9 cellular contexts compared by ENCODE assay signal in the genomic region with DNA sequence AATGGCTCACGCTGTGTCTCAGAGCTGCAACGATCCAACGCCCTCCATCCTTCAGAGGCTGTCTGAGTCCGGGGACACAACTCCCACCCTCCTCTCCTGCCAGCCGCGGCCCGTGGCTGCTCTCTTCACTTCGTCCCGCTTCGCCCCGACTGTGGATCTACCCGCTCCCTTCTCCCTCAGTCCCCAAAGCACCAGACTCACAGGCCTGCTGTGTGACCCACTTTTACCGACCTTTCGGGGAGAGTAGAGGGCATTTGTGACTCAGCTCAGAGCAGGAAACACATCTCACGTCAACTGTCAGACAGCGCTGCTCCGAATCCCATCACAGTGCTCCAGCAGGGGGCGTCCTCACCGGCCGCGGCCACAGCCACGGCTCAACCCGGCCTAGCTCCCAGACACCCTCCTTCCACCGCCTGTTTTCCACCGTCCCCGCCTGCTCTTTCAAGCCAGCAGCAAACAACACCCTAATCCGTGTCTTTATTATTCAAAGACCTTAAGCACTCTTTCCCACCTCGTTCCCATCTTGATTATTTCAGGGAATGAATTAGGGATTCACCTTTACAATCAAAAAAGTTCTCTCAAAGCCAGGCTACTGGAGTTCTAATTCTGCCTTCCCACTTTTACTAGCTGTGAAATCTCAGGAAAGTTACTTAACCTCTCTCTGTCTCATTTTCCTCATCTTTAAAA. TPM values are rescaled to one million over a fixed set of nuclear protein-coding genes. Genes with fewer than 3 reads are reported as not detected.
DNase-seq lines count a peak whose midpoint lies in the region; ATAC-seq, FAIRE-seq and TF ChIP-seq lines count a peak whose summit lies in the region.
"Had no signal": no experiment of that assay in that cellular context is flagged by ENCODE, and none has a peak within 500 bp of the region (broad histone marks: within the 10 kb centered on the region; RNA-seq: fewer than 3 reads in every experiment).

No MANE protein-coding gene starts in this region.

- DNase-seq in CD4-positive, CD25-positive, alpha-beta regulatory T cell: peak; percentile 69 to 95 (median 77)
- DNase-seq in GM20000 (ENCODE audit: low spot score) (peak; percentile 91), M059J (ENCODE audit: low read depth) (peak; percentile 76), UCSD-AML1 (lab: John Stamatoyannopoulos, UW; ENCODE audit: unreplicated experiment) (peak; percentile 72), K562 (ENCODE audit: extremely low read depth in 1 of 4, low spot score in 3 of 4) (peak; percentile 90 to 92 (median 91)), skeletal muscle cell (ENCODE audit: low read depth) (peak; percentile 34), NCI-H1436 (lab: John Stamatoyannopoulos, UW) (no peak)

- H3K9ac ChIP-seq in K562 (ENCODE audit: insufficient read depth in 1 of 2, low read depth in 2 of 2, low read length in 2 of 2): peak overlapping the region; percentile 49 to 66
- H3K9ac ChIP-seq in iPS-15b (ENCODE audit: low read depth, low read length): no peak overlapping the region

- H3K79me2 ChIP-seq in K562 (ENCODE audit: control insufficient read depth, insufficient read depth, low read length): no peaks in the 10 kb centered on the region

- H3K4me1 ChIP-seq in CD4-positive, CD25-positive, alpha-beta regulatory T cell (ENCODE audit: control insufficient read depth, insufficient read depth, low read length, poor library complexity, severe bottlenecking): peaks cover 53% of the 10 kb centered on the region
- peaks cover 14 to 20% of the 10 kb centered on the region in 2 experiments; a peak in 4 of 5 replicates for H3K4me1 ChIP-seq in K562 (replicated peaks in 1 of 2; ENCODE audit: control insufficient read depth in 2 of 2, insufficient read depth in 2 of 2, low read length in 2 of 2)
- H3K4me1 ChIP-seq in iPS-15b (ENCODE audit: control insufficient read depth, insufficient read depth, low read length): peaks cover 13% of the 10 kb centered on the region

- H3K27me3 Mint-ChIP-seq in CD4-positive, CD25-positive, alpha-beta regulatory T cell: peaks cover 5% of the 10 kb centered on the region

- peak overlapping the region; percentile 75 to 96 (median 88) for H3K4me3 Mint-ChIP-seq in CD4-positive, CD25-positive, alpha-beta regulatory T cell

- H3K4me3 ChIP-seq in CD4-positive, CD25-positive, alpha-beta regulatory T cell (ENCODE audit: low read depth, low read length): peak overlapping the region; percentile 88
- no peak overlapping the region for H3K4me3 ChIP-seq in K562
- H3K4me3 ChIP-seq in iPS-15b (ENCODE audit: low read depth, low read length): peak overlapping the region; percentile 48
- no peak overlapping the region for H3K4me3 ChIP-seq in skeletal muscle cell (ENCODE audit: low read depth, low read length)

- TF ChIP-seq POLR2A in K562 (conservative IDR thresholded peaks at IDR 0.05): 0 out of 2 replicates have a peak, but pooled peaks have one; percentile 19

- peaks cover 3% of the 10 kb centered on the region for H3K36me3 Mint-ChIP-seq in CD4-positive, CD25-positive, alpha-beta regulatory T cell

- CTCF ChIA-PET in K562 (lab: Yijun Ruan, JAX; ENCODE audit: low intra/inter-chr PET ratio): interaction anchor here (0.6 to 0.9 kb wide), 3 partner anchors 78 to 125 kb away, joined by 3 to 4 read pairs (median 3); no protein-coding TSS in a partner anchor

- BruUV-seq in K562 (replicated peaks; lab: Mats Ljungman, UMichigan): no TSS peak

- H3K9me1 ChIP-seq in K562 (ENCODE audit: control insufficient read depth, insufficient read depth, low read length): no peaks in the 10 kb centered on the region

- 12% methylated on average over 24 of the region's 28 CpGs for WGBS in K562 (ENCODE audit: insufficient coverage, low coverage, missing lambda C conversion rate)

- peak; percentile 42 to 61 for TF ChIP-seq RAD21 in K562 (CRISPR knock-in tag; conservative IDR thresholded peaks at IDR 0.05 in 1 of 2, IDR thresholded peaks at IDR 0.05 in 1 of 2)

- no peaks in the 10 kb centered on the region for H3K27me3 ChIP-seq in CD4-positive, CD25-positive, alpha-beta regulatory T cell (ENCODE audit: control insufficient read depth, insufficient read depth, low read length)
- H3K27me3 ChIP-seq in K562 (ENCODE audit: control insufficient read depth in 2 of 2, insufficient read depth in 2 of 2, low read length in 2 of 2): no peaks in the 10 kb centered on the region
- H3K27me3 ChIP-seq in iPS-15b (ENCODE audit: control insufficient read depth, insufficient read depth, low read length): peaks cover 5% of the 10 kb centered on the region

- H3K36me3 ChIP-seq in CD4-positive, CD25-positive, alpha-beta regulatory T cell (ENCODE audit: control insufficient read depth, insufficient read depth, low read length): no peaks in the 10 kb centered on the region
- no peaks in the 10 kb centered on the region for H3K36me3 ChIP-seq in K562 (ENCODE audit: control insufficient read depth, insufficient read depth, low read length)
- no peaks in the 10 kb centered on the region for H3K36me3 ChIP-seq in iPS-15b (ENCODE audit: control insufficient read depth, insufficient read depth, low read length)

- FAIRE-seq in K562 (lab: Jason Lieb, UNC): peak; percentile 96

- no peaks in the 10 kb centered on the region for H4K20me1 ChIP-seq in K562 (replicated peaks; ENCODE audit: control insufficient read depth, insufficient read depth, low read length)

- POLR2A ChIA-PET in K562 (lab: Yijun Ruan, JAX): interaction anchor here (0.6 to 1.9 kb wide), 11 partner anchors 12 to 108 kb away, joined by 3 to 12 read pairs (median 4); no protein-coding TSS in a partner anchor

- H3K27ac ChIP-seq in CD4-positive, CD25-positive, alpha-beta regulatory T cell (ENCODE audit: insufficient read depth, low read length, poor library complexity, severe bottlenecking): peak overlapping the region; percentile 92
- H3K27ac ChIP-seq in K562 (ENCODE audit: extremely low read depth, low read depth, low read length): peak overlapping the region; percentile 35; the same call in 1 of the 3 replicates

- H3K9me3 ChIP-seq in CD4-positive, CD25-positive, alpha-beta regulatory T cell (ENCODE audit: control insufficient read depth in 2 of 2, low read length in 2 of 2): no peaks in the 10 kb centered on the region
- no peaks in the 10 kb centered on the region for H3K9me3 ChIP-seq in K562 (replicated peaks; ENCODE audit: control insufficient read depth, insufficient read depth, low read depth, low read length)
- H3K9me3 ChIP-seq in iPS-15b (ENCODE audit: control insufficient read depth, insufficient read depth, low read length): no peaks in the 10 kb centered on the region

- peak overlapping the region; percentile 57 for H3K4me2 ChIP-seq in K562 (ENCODE audit: insufficient read depth, low read length)

- H3K9me3 Mint-ChIP-seq in CD4-positive, CD25-positive, alpha-beta regulatory T cell: no peaks in the 10 kb centered on the region

- in situ Hi-C loops in K562 (cut with MboI): no loop called here

- peak; percentile 54; the same call in 1 of the 2 replicates for TF ChIP-seq EP300 in K562 (IDR thresholded peaks at IDR 0.05; ENCODE audit: low read length)

- peak overlapping the region; percentile 97 to 100 (median 98) for H3K27ac Mint-ChIP-seq in CD4-positive, CD25-positive, alpha-beta regulatory T cell

- TF ChIP-seq CTCF in GM20000 (IDR thresholded peaks at IDR 0.05; ENCODE audit: extremely low read depth, missing control alignments) (peak; percentile 96), K562 (IDR thresholded peaks at IDR 0.05 in 2 of 3, conservative IDR thresholded peaks at IDR 0.05 in 1 of 3; ENCODE audit: insufficient read depth in 2 of 3, low read depth in 1 of 3, low read length in 3 of 3) (peak; percentile 87 to 95 (median 90))

- peaks cover 12 to 63% (median 35%) of the 10 kb centered on the region in 4 donors for H3K4me1 Mint-ChIP-seq in CD4-positive, CD25-positive, alpha-beta regulatory T cell

- intact Hi-C loops in K562 (cut with micrococcal nuclease): loop anchor here (5.0 kb wide), 2 partner anchors 78 to 168 kb away; no protein-coding TSS in a partner anchor

- H2AFZ ChIP-seq in K562 (ENCODE audit: low read depth, low read length): peak overlapping the region; percentile 92

- peak; percentile 79 to 85 for ATAC-seq in CD4-positive, CD25-positive, alpha-beta regulatory T cell (ENCODE audit: low read depth in 2 of 2)
- peak; percentile 99 for ATAC-seq in K562

RNA-seq across cellular contexts. Expression of gene AQP2, which starts 5.0 kb away (rescaled TPM):
- not detected for total RNA-seq in CD4-positive, CD25-positive, alpha-beta regulatory T cell
- polyA plus RNA-seq in CD4-positive, CD25-positive, alpha-beta regulatory T cell: not detected
- total RNA-seq in M059J (2014; rRNA removed; shearing (Covaris generic)): not detected in 2 replicates
- not detected in 2 replicates for total RNA-seq in K562 (2011; cell fraction: chromatin; rRNA removed; ENCODE audit: low replicate concordance)
- total RNA-seq in K562 (2011; cell fraction: nucleolus; rRNA removed): not detected in 2 replicates
- total RNA-seq in K562 (2011; cell fraction: nucleoplasm; rRNA removed): not detected in 2 replicates
- total RNA-seq in K562 (2014; rRNA removed) (not detected in 2 replicates), K562 (2014; rRNA removed; fragmentation: Illumina TruSeq; extraction: Trizol) (not detected in 2 replicates), K562 (2015; rRNA removed; fragmentation: Illumina TruSeq; extraction: Trizol) (not detected in 2 replicates), K562 (2021) (not detected in 2 replicates)
- polyA plus RNA-seq in K562 (2011; rRNA removed) (not detected in 2 replicates), K562 (2014; fragmentation: Illumina TruSeq; extraction: Trizol) (not detected in 2 replicates), K562 (2014; fragmentation: Nextera tagmentation; extraction: Ambion mirVana) (not detected), K562 (2014; rRNA removed) (not detected in 2 replicates)
- not detected in 2 replicates for polyA plus RNA-seq in K562 (2011; cell fraction: cytosol; rRNA removed)
- polyA plus RNA-seq in K562 (2011; cell fraction: nucleus; rRNA removed): not detected in 2 replicates
- not detected in 2 replicates for polyA plus RNA-seq in K562 (2012)
- polyA minus RNA-seq in K562 (2011; rRNA and poly(A)+ RNA removed): not detected in 2 replicates
- not detected in 2 replicates for polyA minus RNA-seq in K562 (2011; cell fraction: cytosol; rRNA and poly(A)+ RNA removed)
- polyA minus RNA-seq in K562 (2011; cell fraction: nucleus; rRNA and poly(A)+ RNA removed): not detected in 2 replicates
- total RNA-seq: T-helper 1 cell treated with Interleukin-12 subunit alpha and Interleukin-12 subunit beta and Interleukin-4 antibody, amounts not matched to agents 30 ng/mL and 1 ng/mL, for 36 hours had no signal

RNA-seq across cellular contexts. Expression of gene AQP5, which starts 16.1 kb away (rescaled TPM):
- total RNA-seq in CD4-positive, CD25-positive, alpha-beta regulatory T cell: not detected
- not detected for polyA plus RNA-seq in CD4-positive, CD25-positive, alpha-beta regulatory T cell
- 0.25 and 0.27 TPM in 2 replicates for total RNA-seq in M059J (2014; rRNA removed; shearing (Covaris generic))
- not detected in 2 replicates for total RNA-seq in K562 (2011; cell fraction: chromatin; rRNA removed; ENCODE audit: low replicate concordance)
- total RNA-seq in K562 (2011; cell fraction: nucleolus; rRNA removed): not detected in 2 replicates
- total RNA-seq in K562 (2011; cell fraction: nucleoplasm; rRNA removed): not detected in 2 replicates
- total RNA-seq in K562 (2014; rRNA removed): not detected in 2 replicates
- not detected in 2 replicates for total RNA-seq in K562 (2014; rRNA removed; fragmentation: Illumina TruSeq; extraction: Trizol)
- not detected in 2 replicates for total RNA-seq in K562 (2015; rRNA removed; fragmentation: Illumina TruSeq; extraction: Trizol)
- not detected in 2 replicates for total RNA-seq in K562 (2021)
- polyA plus RNA-seq in K562 (2011; rRNA removed): not detected in 2 replicates
- not detected in 2 replicates for polyA plus RNA-seq in K562 (2011; cell fraction: cytosol; rRNA removed)
- not detected in 2 replicates for polyA plus RNA-seq in K562 (2011; cell fraction: nucleus; rRNA removed)
- polyA plus RNA-seq in K562 (2012): not detected in 2 replicates
- not detected in 2 replicates for polyA plus RNA-seq in K562 (2014; fragmentation: Illumina TruSeq; extraction: Trizol)
- polyA plus RNA-seq in K562 (2014; fragmentation: Nextera tagmentation; extraction: Ambion mirVana): not detected
- polyA plus RNA-seq in K562 (2014; rRNA removed): not detected in 2 replicates
- not detected in 2 replicates for polyA minus RNA-seq in K562 (2011; rRNA and poly(A)+ RNA removed)
- not detected in 2 replicates for polyA minus RNA-seq in K562 (2011; cell fraction: cytosol; rRNA and poly(A)+ RNA removed)
- polyA minus RNA-seq in K562 (2011; cell fraction: nucleus; rRNA and poly(A)+ RNA removed): not detected in 2 replicates
- total RNA-seq: T-helper 1 cell treated with Interleukin-12 subunit alpha and Interleukin-12 subunit beta and Interleukin-4 antibody, amounts not matched to agents 30 ng/mL and 1 ng/mL, for 36 hours had no signal

RNA-seq across cellular contexts. Expression of gene AQP6, which starts 27.2 kb away (rescaled TPM):
- total RNA-seq in CD4-positive, CD25-positive, alpha-beta regulatory T cell: not detected
- polyA plus RNA-seq in CD4-positive, CD25-positive, alpha-beta regulatory T cell: not detected
- total RNA-seq in M059J (2014; rRNA removed; shearing (Covaris generic)): not detected in 2 replicates
- total RNA-seq in K562 (2011; cell fraction: chromatin; rRNA removed; ENCODE audit: low replicate concordance): 0.09 and 0.14 TPM in 2 replicates
- not detected in 2 replicates for total RNA-seq in K562 (2011; cell fraction: nucleolus; rRNA removed)
- not detected in 2 replicates for total RNA-seq in K562 (2011; cell fraction: nucleoplasm; rRNA removed)
- total RNA-seq in K562 (2014; rRNA removed) (0.05 TPM in 1 of 2 replicates, not detected in the other), K562 (2014; rRNA removed; fragmentation: Illumina TruSeq; extraction: Trizol) (not detected in 2 replicates), K562 (2015; rRNA removed; fragmentation: Illumina TruSeq; extraction: Trizol) (not detected in 2 replicates), K562 (2021) (not detected in 2 replicates)
- polyA plus RNA-seq in K562 (2011; rRNA removed) (not detected in 2 replicates), K562 (2014; fragmentation: Illumina TruSeq; extraction: Trizol) (not detected in 2 replicates), K562 (2014; fragmentation: Nextera tagmentation; extraction: Ambion mirVana) (not detected), K562 (2014; rRNA removed) (0.12 TPM in 1 of 2 replicates, not detected in the other)
- polyA plus RNA-seq in K562 (2011; cell fraction: cytosol; rRNA removed): 0.01 TPM in 1 of 2 replicates, not detected in the other
- polyA plus RNA-seq in K562 (2011; cell fraction: nucleus; rRNA removed): 0.17 TPM in 1 of 2 replicates, not detected in the other
- polyA plus RNA-seq in K562 (2012): 0.04 TPM in 1 of 2 replicates, not detected in the other
- not detected in 2 replicates for polyA minus RNA-seq in K562 (2011; rRNA and poly(A)+ RNA removed)
- not detected in 2 replicates for polyA minus RNA-seq in K562 (2011; cell fraction: cytosol; rRNA and poly(A)+ RNA removed)
- not detected in 2 replicates for polyA minus RNA-seq in K562 (2011; cell fraction: nucleus; rRNA and poly(A)+ RNA removed)
- total RNA-seq: T-helper 1 cell treated with Interleukin-12 subunit alpha and Interleukin-12 subunit beta and Interleukin-4 antibody, amounts not matched to agents 30 ng/mL and 1 ng/mL, for 36 hours had no signal

RNA-seq across cellular contexts. Expression of gene FAIM2, which starts 41.8 kb away (rescaled TPM):
- total RNA-seq in CD4-positive, CD25-positive, alpha-beta regulatory T cell: 0.10 TPM
- 1 to 10 TPM in 3 of 4 donors, under 1 TPM in 1; 0.31 to 6.5 (median 3.1) TPM for polyA plus RNA-seq in CD4-positive, CD25-positive, alpha-beta regulatory T cell
- total RNA-seq in M059J (2014; rRNA removed; shearing (Covaris generic)): 0.34 and 0.49 TPM in 2 replicates
- not detected in 2 replicates for total RNA-seq in K562 (2011; cell fraction: chromatin; rRNA removed; ENCODE audit: low replicate concordance)
- total RNA-seq in K562 (2011; cell fraction: nucleolus; rRNA removed): not detected in 2 replicates
- total RNA-seq in K562 (2011; cell fraction: nucleoplasm; rRNA removed): 0.15 TPM in 1 of 2 replicates, not detected in the other
- total RNA-seq in K562 (2014; rRNA removed) (not detected in 2 replicates), K562 (2014; rRNA removed; fragmentation: Illumina TruSeq; extraction: Trizol) (not detected in 2 replicates), K562 (2015; rRNA removed; fragmentation: Illumina TruSeq; extraction: Trizol) (not detected in 2 replicates), K562 (2021) (not detected in 2 replicates)
- polyA plus RNA-seq in K562 (2011; rRNA removed) (not detected in 2 replicates), K562 (2014; fragmentation: Illumina TruSeq; extraction: Trizol) (not detected in 2 replicates), K562 (2014; fragmentation: Nextera tagmentation; extraction: Ambion mirVana) (under 1 TPM in 1 of 2 experiments, not detected in 1; 0.10 TPM), K562 (2014; rRNA removed) (0.01 TPM in 1 of 2 replicates, not detected in the other)
- polyA plus RNA-seq in K562 (2011; cell fraction: cytosol; rRNA removed): 0.07 and 0.76 TPM in 2 replicates
- polyA plus RNA-seq in K562 (2011; cell fraction: nucleus; rRNA removed): not detected in 2 replicates
- polyA plus RNA-seq in K562 (2012): 0.09 and 0.17 TPM in 2 replicates
- not detected in 2 replicates for polyA minus RNA-seq in K562 (2011; rRNA and poly(A)+ RNA removed)
- polyA minus RNA-seq in K562 (2011; cell fraction: cytosol; rRNA and poly(A)+ RNA removed): not detected in 2 replicates
- not detected in 2 replicates for polyA minus RNA-seq in K562 (2011; cell fraction: nucleus; rRNA and poly(A)+ RNA removed)

Comparison
In these comparisons a context has a peak if more than half of its experiments do, and no peak if none do; other contexts are left out.
1. H3K4me3 ChIP-seq: peak in CD4-positive, CD25-positive, alpha-beta regulatory T cell (single experiment) and iPS-15b (single experiment); none in K562 (single experiment) and skeletal muscle cell (single experiment).